In the genomic region with DNA sequence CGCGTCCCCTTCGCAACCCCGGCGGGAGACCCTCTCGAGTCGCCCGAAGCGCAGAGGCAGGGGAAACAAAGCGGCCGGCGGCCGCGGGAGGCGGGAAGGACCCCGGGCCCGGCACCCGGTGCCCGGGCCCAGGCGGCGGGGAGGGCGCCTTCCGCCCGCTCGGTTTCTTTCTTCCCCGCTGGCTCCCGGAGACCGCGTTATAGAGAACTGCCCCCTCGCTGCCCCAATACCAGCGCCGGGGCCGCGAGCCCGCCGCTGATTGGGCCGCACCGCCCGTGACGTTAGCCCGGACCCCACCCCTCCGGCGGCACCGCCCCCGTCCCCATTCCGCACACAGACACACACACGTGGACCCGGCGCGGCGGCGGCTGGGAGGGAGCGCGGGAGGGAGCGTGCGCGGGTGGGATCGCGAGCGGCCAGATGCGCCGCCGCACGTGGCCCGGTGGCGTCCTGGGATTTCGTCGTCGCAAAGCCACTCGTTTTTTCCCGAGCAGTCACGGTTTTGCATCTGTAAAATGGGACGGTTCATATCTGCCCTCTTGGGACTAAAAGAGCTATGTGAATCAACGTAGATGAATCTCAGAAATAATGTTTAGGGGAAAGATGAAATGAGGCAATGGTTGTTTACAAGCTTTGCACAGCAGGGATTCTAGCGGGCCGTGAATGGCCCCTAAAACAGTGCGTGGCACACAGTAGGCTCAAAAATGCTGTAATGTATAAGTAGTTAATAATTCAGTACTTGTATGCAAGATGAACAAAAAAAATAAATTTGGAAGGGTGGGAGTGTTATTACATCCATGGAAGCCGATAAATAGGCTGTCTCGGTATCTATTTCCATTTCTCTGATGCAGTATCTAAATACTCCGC, we compare ENCODE assay signal across 8 cellular contexts. TPM values are rescaled to one million over a fixed set of nuclear protein-coding genes. Genes with fewer than 3 reads are reported as not detected.
DNase-seq lines count a peak whose midpoint lies in the region; ATAC-seq and TF ChIP-seq lines count a peak whose summit lies in the region.

A gene (minus strand): TSS at position 209 of the 867 bp plus-strand sequence. CDS start 462 bp downstream, outside the sequence.

- peaks cover 25% of the 10 kb centered on the region for H3K27me3 Mint-ChIP-seq in T-helper 17 cell

- ATAC-seq in HG02571 (IDR thresholded peaks at IDR 0.05; ENCODE audit: unreplicated experiment) (peak; percentile 71), T-helper 17 cell (peak; percentile 90), HG03378 (IDR thresholded peaks at IDR 0.05; ENCODE audit: unreplicated experiment) (no peak)

- H3K4me1 Mint-ChIP-seq in T-helper 17 cell, result peaks cover 7% of the 10 kb centered on the region

- TF ChIP-seq CTCF in retinal pigment epithelial cell (conservative IDR thresholded peaks at IDR 0.05; ENCODE audit: low read depth, low read length), result no peak

- peak within 1 kb of the TSS; percentile 70 for H3K4me3 Mint-ChIP-seq in T-helper 17 cell

- peak within 1 kb of the TSS; percentile 31 for H3K4me3 ChIP-seq in retinal pigment epithelial cell (ENCODE audit: low read length)

- no peaks in the 10 kb centered on the region for H3K9me3 ChIP-seq in T-helper 17 cell (ENCODE audit: control insufficient read depth, low read length, poor library complexity, severe bottlenecking)

- H3K27ac Mint-ChIP-seq in T-helper 17 cell, result no peak within 1 kb of the TSS

- no peaks in the 10 kb centered on the region for H3K36me3 Mint-ChIP-seq in T-helper 17 cell (ENCODE audit: low read depth)

- DNase-seq in GM04503 (ENCODE audit: low read depth) (peak; percentile 27), NCI-H146 (lab: John Stamatoyannopoulos, UW) (peak; percentile 86), T-helper 17 cell (peak; percentile 62 to 78 (median 78)), amygdala (lab: John Stamatoyannopoulos, UW) (peak in 54 of 56 donors; percentile 31 to 91 (median 77)), hepatic stellate cell (ENCODE audit: low spot score) (peak; percentile 90), retinal pigment epithelial cell (ENCODE audit: low read depth) (peak; percentile 30)

RNA-seq across cellular contexts. Expression of the gene that starts here (rescaled TPM):
- 1 to 10 TPM in 1 of 2 donors, under 1 TPM in 1; 0.60 to 1.1 TPM for total RNA-seq in T-helper 17 cell

Comparison
In these comparisons a context has a peak if more than half of its experiments do, and no peak if none do; other contexts are left out.
1. DNase-seq: peak in every context shown above with its lines; median percentile 90 in hepatic stellate cell; 86 in NCI-H146; 78 in T-helper 17 cell; 77 in amygdala; 30 in retinal pigment epithelial cell; 27 in GM04503.